Comparison of ENCODE assay signal across 1 cellular context in the genomic region with DNA sequence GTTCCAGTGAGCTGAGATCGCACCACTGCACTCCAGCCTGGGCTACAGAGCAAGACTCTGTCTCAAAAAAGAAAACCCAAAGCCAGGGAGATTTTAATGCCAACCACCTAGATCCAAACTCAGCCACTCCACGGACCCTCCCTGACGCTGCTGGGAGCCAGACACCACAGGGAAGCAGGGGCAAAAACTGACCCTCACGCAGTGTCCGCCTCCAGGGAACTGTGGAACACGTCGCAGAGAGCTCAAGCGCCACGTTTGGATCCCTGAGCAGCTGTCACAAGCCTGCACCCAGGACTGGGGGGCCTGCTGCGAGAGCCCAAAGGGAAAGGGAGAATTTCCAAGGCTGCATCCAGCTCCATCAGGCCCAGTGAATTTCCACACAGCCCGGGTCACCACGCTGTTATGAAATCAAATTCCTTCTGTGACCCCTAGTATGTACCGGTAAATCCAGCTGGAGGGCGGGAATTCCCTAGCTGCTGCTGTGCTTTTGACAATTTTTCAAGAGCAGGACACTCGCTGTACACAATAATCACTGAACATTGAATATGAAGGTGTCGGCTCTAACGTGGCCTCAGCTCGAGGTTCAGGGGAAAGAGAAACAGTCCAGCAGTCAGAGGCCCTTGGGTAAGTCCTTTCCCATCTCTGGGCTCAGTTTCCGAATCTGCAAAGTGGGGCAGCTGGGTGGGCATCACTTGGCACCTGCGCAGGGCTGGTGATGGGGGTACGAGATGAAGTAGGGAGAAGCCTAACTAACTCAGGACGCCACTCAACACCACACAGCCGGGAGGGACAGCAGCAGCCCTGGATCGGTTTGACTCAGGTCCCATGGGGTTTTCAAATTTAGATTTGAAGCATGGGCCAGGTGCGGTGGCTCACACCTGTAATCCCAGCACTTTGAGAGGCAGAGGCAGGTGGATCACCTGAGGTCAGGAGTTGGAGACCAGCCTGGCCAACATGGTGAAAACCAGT.
TF ChIP-seq lines count a peak whose summit lies in the region.

No MANE protein-coding gene starts in this region.

TF ChIP-seq in K562, 482 proteins besides CTCF, POLR2A, EP300 and RAD21:
- TF ChIP-seq, protein P1, sequence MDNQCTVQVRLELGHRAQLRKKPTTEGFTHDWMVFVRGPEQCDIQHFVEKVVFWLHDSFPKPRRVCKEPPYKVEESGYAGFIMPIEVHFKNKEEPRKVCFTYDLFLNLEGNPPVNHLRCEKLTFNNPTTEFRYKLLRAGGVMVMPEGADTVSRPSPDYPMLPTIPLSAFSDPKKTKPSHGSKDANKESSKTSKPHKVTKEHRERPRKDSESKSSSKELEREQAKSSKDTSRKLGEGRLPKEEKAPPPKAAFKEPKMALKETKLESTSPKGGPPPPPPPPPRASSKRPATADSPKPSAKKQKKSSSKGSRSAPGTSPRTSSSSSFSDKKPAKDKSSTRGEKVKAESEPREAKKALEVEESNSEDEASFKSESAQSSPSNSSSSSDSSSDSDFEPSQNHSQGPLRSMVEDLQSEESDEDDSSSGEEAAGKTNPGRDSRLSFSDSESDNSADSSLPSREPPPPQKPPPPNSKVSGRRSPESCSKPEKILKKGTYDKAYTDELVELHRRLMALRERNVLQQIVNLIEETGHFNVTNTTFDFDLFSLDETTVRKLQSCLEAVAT (IDR thresholded peaks at IDR 0.05): no peak
- TF ChIP-seq MEIS2 (IDR thresholded peaks at IDR 0.05; ENCODE audit: partially characterized antibody) (no peak), XRCC3 (IDR thresholded peaks at IDR 0.05) (no peak), SMARCB1 (IDR thresholded peaks at IDR 0.05; ENCODE audit: insufficient read length, low read depth) (no peak), MEF2A (IDR thresholded peaks at IDR 0.05; ENCODE audit: control insufficient read depth, low read depth, low read length) (no peak), POLR2G (IDR thresholded peaks at IDR 0.05; ENCODE audit: low read depth, low read length) (peak; percentile 14; the same call in 1 of the 2 replicates), POLR2B (IDR thresholded peaks at IDR 0.05; ENCODE audit: low read depth, partially characterized antibody) (peak; percentile 4), ZNF785 (CRISPR knock-in tag; IDR thresholded peaks at IDR 0.05) (no peak), TAF9B (IDR thresholded peaks at IDR 0.05; ENCODE audit: partially characterized antibody) (no peak), RBM22 (IDR thresholded peaks at IDR 0.05; ENCODE audit: low read depth, low read length, poor library complexity, severe bottlenecking) (peak; percentile 42), ZNF717 (CRISPR knock-in tag; IDR thresholded peaks at IDR 0.05) (no peak), FUS (optimal IDR thresholded peaks at IDR 0.05; ENCODE audit: low read depth, low read length) (no peak), SMARCE1 (IDR thresholded peaks at IDR 0.05) (no peak), HDAC6 (IDR thresholded peaks at IDR 0.05; ENCODE audit: low read depth, low read length) (no peak), CXXC5 (CRISPR knock-in tag; IDR thresholded peaks at IDR 0.05) (no peak)
TF ChIP-seq in K562: peak in this region for 3.
